34 cellular contexts compared by ENCODE assay signal in genomic region chr2:241795021-241795999, GRCh38. TPM values are rescaled to one million over a fixed set of nuclear protein-coding genes. Genes with fewer than 3 reads are reported as not detected.
A peak's percentile ranks its signal among the peaks of the same experiment; 100 is the strongest.
DNase-seq lines count a peak whose midpoint lies in the region; ATAC-seq and TF ChIP-seq lines count a peak whose summit lies in the region.
"Had no signal": no experiment of that assay in that cellular context is flagged by ENCODE, and none has a peak within 500 bp of the region (broad histone marks: within the 10 kb centered on the region; RNA-seq: fewer than 3 reads in every experiment).

No MANE protein-coding gene starts in this region.

- no peaks in the 10 kb centered on the region for H4K20me1 ChIP-seq in hepatocyte (ENCODE audit: insufficient read depth, poor library complexity, severe bottlenecking)

- no peaks in the 10 kb centered on the region for H3K4me1 Mint-ChIP-seq in stimulated activated naive CD8-positive, alpha-beta T cell treated with anti-CD3 and anti-CD28 coated beads, Interleukin-15, amount 100 ng/mL, for 72 hours
- H3K4me1 Mint-ChIP-seq: CD14-positive monocyte had no signal

- ATAC-seq in stimulated activated naive CD8-positive, alpha-beta T cell treated with anti-CD3 and anti-CD28 coated beads, Interleukin-15, Interleukin-2, amounts not matched to agents 100 U/mL and 50 U/mL, for 24 hours = no peak
- no peak for ATAC-seq in stimulated activated naive CD8-positive, alpha-beta T cell treated with anti-CD3 and anti-CD28 coated beads, Interleukin-15, amount 100 ng/mL, for 72 hours
- ATAC-seq in GM18502 (IDR thresholded peaks at IDR 0.05; ENCODE audit: poor library complexity, unreplicated experiment) = no peak
- ATAC-seq: activated CD4-positive, CD25-positive, alpha-beta regulatory T cell treated with anti-CD3 and anti-CD28 coated beads, Interleukin-2, amount 50 U/mL, for 24 hours; activated naive CD8-positive, alpha-beta T cell treated with anti-CD3 and anti-CD28 coated beads, Interleukin-2, amount 50 U/mL, for 24 hours; effector memory CD8-positive, alpha-beta T cell; GM23338; left ventricle myocardium superior had no signal

- H3K4me3 ChIP-seq in hepatocyte = no peak overlapping the region
- H3K4me3 ChIP-seq: GM23338, sigmoid colon, SK-N-MC had no signal

- no peak overlapping the region for H3K27ac Mint-ChIP-seq in stimulated activated naive CD8-positive, alpha-beta T cell treated with anti-CD3 and anti-CD28 coated beads, Interleukin-15, amount 100 ng/mL, for 72 hours
- H3K27ac Mint-ChIP-seq: activated CD4-positive, alpha-beta memory T cell treated with anti-CD3 and anti-CD28 coated beads for 36 hours; activated naive CD8-positive, alpha-beta T cell treated with anti-CD3 and anti-CD28 coated beads, Interleukin-2, amount 50 U/mL, for 24 hours; CD14-positive monocyte; effector memory CD8-positive, alpha-beta T cell; GM23338; HFFc6; progenitor cell of endocrine pancreas; type B pancreatic cell had no signal

- H2AFZ ChIP-seq in hepatocyte = no peak overlapping the region
- H2AFZ ChIP-seq: GM23338 had no signal

- no peaks in the 10 kb centered on the region for H3K79me2 ChIP-seq in hepatocyte

- H3K27ac ChIP-seq in hepatocyte = no peak overlapping the region
- H3K27ac ChIP-seq: neutrophil, sigmoid colon, SK-N-MC had no signal

- peaks cover 8% of the 10 kb centered on the region for H3K27me3 Mint-ChIP-seq in stimulated activated naive CD8-positive, alpha-beta T cell treated with anti-CD3 and anti-CD28 coated beads, Interleukin-15, amount 100 ng/mL, for 72 hours
- H3K27me3 Mint-ChIP-seq: effector memory CD8-positive, alpha-beta T cell had no signal

- no peaks in the 10 kb centered on the region for H3K36me3 ChIP-seq in hepatocyte (replicated peaks; ENCODE audit: insufficient read depth, low read depth)
- H3K36me3 ChIP-seq: neutrophil, sigmoid colon had no signal

- H3K4me3 Mint-ChIP-seq in stimulated activated naive CD8-positive, alpha-beta T cell treated with anti-CD3 and anti-CD28 coated beads, Interleukin-15, amount 100 ng/mL, for 72 hours = no peak overlapping the region
- H3K4me3 Mint-ChIP-seq: activated CD4-positive, alpha-beta memory T cell treated with anti-CD3 and anti-CD28 coated beads for 36 hours; activated naive CD8-positive, alpha-beta T cell treated with anti-CD3 and anti-CD28 coated beads, Interleukin-2, amount 50 U/mL, for 24 hours; CD14-positive monocyte; effector memory CD8-positive, alpha-beta T cell; GM23338; HFFc6; type B pancreatic cell had no signal

- WGBS in hepatocyte (ENCODE audit: low lambda C conversion rate, missing lambda C conversion rate) = 77% methylated on average over 29 of the region's 31 CpGs

- TF ChIP-seq CTCF in hepatocyte (IDR thresholded peaks at IDR 0.05; ENCODE audit: poor library complexity) = no peak

- no peaks in the 10 kb centered on the region for H3K27me3 ChIP-seq in hepatocyte

- no peaks in the 10 kb centered on the region for H3K4me1 ChIP-seq in hepatocyte (ENCODE audit: insufficient read depth)
- H3K4me1 ChIP-seq: sigmoid colon had no signal

- H3K9me2 ChIP-seq in hepatocyte (replicated peaks; ENCODE audit: insufficient read depth) = no peaks in the 10 kb centered on the region

- peaks cover 8 to 10% of the 10 kb centered on the region in 2 donors for H3K9me3 Mint-ChIP-seq in stimulated activated naive CD8-positive, alpha-beta T cell treated with anti-CD3 and anti-CD28 coated beads, Interleukin-15, amount 100 ng/mL, for 72 hours
- H3K9me3 Mint-ChIP-seq: effector memory CD8-positive, alpha-beta T cell; HFFc6 had no signal

- H3K9me3 ChIP-seq in hepatocyte (ENCODE audit: low read depth) = no peaks in the 10 kb centered on the region
- H3K9me3 ChIP-seq: neutrophil, sigmoid colon had no signal

- peak; percentile 1 for DNase-seq in stimulated activated naive CD8-positive, alpha-beta T cell treated with anti-CD3 and anti-CD28 coated beads, Interleukin-15, Interleukin-2, amounts not matched to agents 100 U/mL and 50 U/mL, for 24 hours
- DNase-seq in stimulated activated naive CD8-positive, alpha-beta T cell treated with anti-CD3 and anti-CD28 coated beads, Interleukin-15, amount 100 ng/mL, for 72 hours = no peak
- DNase-seq in LoVo (ENCODE audit: low spot score) = peak; percentile 14
- peak; percentile 11 for DNase-seq in hepatocyte (ENCODE audit: low spot score)
- no peak for DNase-seq in activated naive CD4-positive, alpha-beta T cell treated with anti-CD3 and anti-CD28 coated beads, Interleukin-2, amount 50 U/mL, for 16 hours
- no peak for DNase-seq in NCI-H526 (lab: John Stamatoyannopoulos, UW)
- DNase-seq: activated naive CD8-positive, alpha-beta T cell treated with anti-CD3 and anti-CD28 coated beads, Interleukin-2, amount 50 U/mL, for 24 hours; caudate nucleus; DND-41; effector memory CD8-positive, alpha-beta T cell; erythroblast; GF-D8; HFFc6; IMR-90; mesendoderm; NCI-H1048; NCI-H187; NCI-H446 treated with DMSO at 0.1 percent for 48 hours; sigmoid colon; stimulated activated CD4-positive, alpha-beta T cell treated with anti-CD3 and anti-CD28 coated beads, Interleukin-12 subunit alpha, Interleukin-12 subunit beta, amount 100 ng/mL, for 4 hours; stimulated activated CD4-positive, alpha-beta T cell treated with anti-CD3 and anti-CD28 coated beads, Interleukin-4, amount 100 ng/mL, for 1 hour had no signal

- no peak overlapping the region for H3K4me2 ChIP-seq in hepatocyte
- H3K4me2 ChIP-seq: GM23338 had no signal

RNA-seq across cellular contexts. Expression of gene NEU4, which starts 13.7 kb away (rescaled TPM):
- total RNA-seq in hepatocyte = 6.8 and 9.3 TPM in 2 replicates
- 8.7 and 10.2 TPM in 2 replicates for polyA plus RNA-seq in hepatocyte
- total RNA-seq: IMR-90, LHCN-M2, RPMI7951 had no signal
- polyA plus RNA-seq: IMR-90 had no signal

RNA-seq across cellular contexts. Expression of gene GAL3ST2, which starts 18.7 kb away (rescaled TPM):
- total RNA-seq in hepatocyte = 0.20 and 0.53 TPM in 2 replicates
- polyA plus RNA-seq in hepatocyte = not detected in 2 replicates
- total RNA-seq: astrocyte, IMR-90, left ventricle myocardium superior, LHCN-M2, RPMI7951 had no signal
- polyA plus RNA-seq: CD14-positive monocyte had no signal

Comparison
In these comparisons a context has a peak if more than half of its experiments do, and no peak if none do; other contexts are left out.
1. DNase-seq: peak in stimulated activated naive CD8-positive, alpha-beta T cell treated with anti-CD3 and anti-CD28 coated beads, Interleukin-15, Interleukin-2, amounts not matched to agents 100 U/mL and 50 U/mL, for 24 hours (single experiment), LoVo (single experiment) and hepatocyte (single experiment); none in stimulated activated naive CD8-positive, alpha-beta T cell treated with anti-CD3 and anti-CD28 coated beads, Interleukin-15, amount 100 ng/mL, for 72 hours (0 of 2), activated naive CD4-positive, alpha-beta T cell treated with anti-CD3 and anti-CD28 coated beads, Interleukin-2, amount 50 U/mL, for 16 hours (single experiment) and NCI-H526 (0 of 2).